ENCODE assay signal across 6 cellular contexts in genomic region chr22:37626144-37626543, GRCh38. TPM values are rescaled to one million over a fixed set of nuclear protein-coding genes. Genes with fewer than 3 reads are reported as not detected.
A peak's percentile ranks its signal among the peaks of the same experiment; 100 is the strongest.
DNase-seq lines count a peak whose midpoint lies in the region; ATAC-seq and TF ChIP-seq lines count a peak whose summit lies in the region.

No MANE protein-coding gene starts in this region.

- TF ChIP-seq POLR2A in spleen (IDR thresholded peaks at IDR 0.05), result no peak
- no peak for TF ChIP-seq POLR2A in adrenal gland (IDR thresholded peaks at IDR 0.05)

- H3K27me3 ChIP-seq in spleen (replicated peaks in 1 of 7) (no peaks in the 10 kb centered on the region), adrenal gland (no peaks in the 10 kb centered on the region)

- H3K4me3 ChIP-seq in fibroblast of villous mesenchyme (ENCODE audit: low read depth, low read length) (no peak overlapping the region), spleen (no peak overlapping the region), adrenal gland (no peak overlapping the region)

- H3K27ac ChIP-seq in spleen (peak overlapping the region; percentile 23 to 96 (median 83)), adrenal gland (peak overlapping the region in 2 of 5 donors; percentile 34 to 69)

- TF ChIP-seq CTCF in fibroblast of villous mesenchyme (IDR thresholded peaks at IDR 0.05; ENCODE audit: insufficient read depth, low read depth, low read length), result no peak
- TF ChIP-seq CTCF in spleen (IDR thresholded peaks at IDR 0.05 in 8 of 11, conservative IDR thresholded peaks at IDR 0.05 in 3 of 11), result no peak
- TF ChIP-seq CTCF in adrenal gland (IDR thresholded peaks at IDR 0.05), result no peak

- DNase-seq in RPMI7951 (ENCODE audit: low read depth) (peak; percentile 78), fibroblast of villous mesenchyme (ENCODE audit: low read depth) (peak; percentile 54), spleen (peak; percentile 76), NCI-H146 (lab: John Stamatoyannopoulos, UW) (no peak), adrenal gland (no peak)

- intact Hi-C loops in spleen (cut with DNase I; ENCODE audit: low total_unique reads), result no loop called here
- intact Hi-C loops in adrenal gland (cut with DNase I), result no loop called here

- H3K9me3 ChIP-seq in spleen (no peaks in the 10 kb centered on the region), adrenal gland (replicated peaks in 1 of 3) (no peaks in the 10 kb centered on the region)

- H3K36me3 ChIP-seq in spleen (peaks cover 0 to 87% (median 30%) of the 10 kb centered on the region in 6 donors), adrenal gland (replicated peaks in 1 of 2) (peaks cover 0 to 30% of the 10 kb centered on the region in 2 donors)

- ATAC-seq in GM18909 (IDR thresholded peaks at IDR 0.05; ENCODE audit: poor library complexity, unreplicated experiment), result no peak

- H3K4me1 ChIP-seq in spleen (peaks cover 36 to 72% (median 56%) of the 10 kb centered on the region in 6 donors), adrenal gland (replicated peaks in 1 of 2) (peaks cover 0 to 19% of the 10 kb centered on the region in 2 donors)

- WGBS in spleen, 5 donors, result 58 to 87% (median 86%) methylated on average over 10 to 11 of the region's 11 CpGs
- 60 to 80% (median 74%) methylated on average over 3 to 11 of the region's 11 CpGs for WGBS in adrenal gland, 4 donors

RNA-seq across cellular contexts. Expression of gene SH3BP1, which starts 13.3 kb away (rescaled TPM):
- 11.3 and 19.9 TPM in 2 replicates for total RNA-seq in RPMI7951 (2014; rRNA removed; shearing (Covaris generic))
- total RNA-seq in fibroblast of villous mesenchyme (9.0 and 11.2 TPM in 2 replicates), spleen (10 to 100 TPM; 38.0 to 78.9 (median 61.2) TPM), adrenal gland (10 to 100 TPM in 5 of 8 donors, 1 to 10 TPM in 3; 8.1 to 18.7 (median 10.6) TPM)
- polyA plus RNA-seq in spleen (10 to 100 TPM; 17.7 to 51.7 (median 35.2) TPM), adrenal gland (10 to 100 TPM in 1 of 3 donors, 1 to 10 TPM in 2; 2.4 to 27.3 (median 9.8) TPM)

RNA-seq across cellular contexts. Expression of gene GGA1, which starts 17.5 kb away (rescaled TPM):
- 29.7 and 31.3 TPM in 2 replicates for total RNA-seq in RPMI7951 (2014; rRNA removed; shearing (Covaris generic))
- total RNA-seq in fibroblast of villous mesenchyme (33.2 and 39.0 TPM in 2 replicates), spleen (100 to 1,000 TPM in 1 of 7 donors, 10 to 100 TPM in 6; 67.6 to 115 (median 82.6) TPM), adrenal gland (10 to 100 TPM; 30.6 to 93.3 (median 65.6) TPM)
- polyA plus RNA-seq in spleen (100 to 1,000 TPM in 2 of 3 donors, 10 to 100 TPM in 1; 43.4 to 134 (median 121) TPM), adrenal gland (100 to 1,000 TPM in 2 of 3 donors, 10 to 100 TPM in 1; 42.4 to 160 (median 107) TPM)

RNA-seq across cellular contexts. Expression of gene PDXP, which starts 32.4 kb away (rescaled TPM):
- 14.5 and 16.6 TPM in 2 replicates for total RNA-seq in RPMI7951 (2014; rRNA removed; shearing (Covaris generic))
- 9.0 and 9.9 TPM in 2 replicates for total RNA-seq in fibroblast of villous mesenchyme
- 10 to 100 TPM in 5 of 7 donors, 1 to 10 TPM in 2; 9.3 to 17.8 (median 11.2) TPM for total RNA-seq in spleen
- polyA plus RNA-seq in spleen, result 10 to 100 TPM; 14.7 to 26.6 (median 15.4) TPM
- 10 to 100 TPM; 16.2 to 49.7 (median 20.9) TPM for total RNA-seq in adrenal gland
- 10 to 100 TPM in 2 of 3 donors, 1 to 10 TPM in 1; 10.0 to 41.9 (median 13.4) TPM for polyA plus RNA-seq in adrenal gland

RNA-seq across cellular contexts. Expression of gene LGALS2, which starts 46.3 kb away (rescaled TPM):
- total RNA-seq in RPMI7951 (2014; rRNA removed; shearing (Covaris generic)), result not detected in 2 replicates
- not detected in 2 replicates for total RNA-seq in fibroblast of villous mesenchyme
- total RNA-seq in spleen, result 10 to 100 TPM in 5 of 7 donors, 1 to 10 TPM in 1, not detected in 1; 3.9 to 22.8 (median 12.8) TPM
- polyA plus RNA-seq in spleen, result 10 to 100 TPM; 21.1 to 41.8 (median 25.5) TPM
- total RNA-seq in adrenal gland, result under 1 TPM in 1 of 8 donors, not detected in 7; 0.42 TPM
- 1 to 10 TPM in 1 of 3 donors, under 1 TPM in 2; 0.42 to 1.4 (median 0.47) TPM for polyA plus RNA-seq in adrenal gland

RNA-seq across cellular contexts. Expression of gene LGALS1, which starts 49.3 kb away (rescaled TPM):
- 7,179 and 7,611 TPM in 2 replicates for total RNA-seq in RPMI7951 (2014; rRNA removed; shearing (Covaris generic))
- total RNA-seq in fibroblast of villous mesenchyme (3,707 and 5,728 TPM in 2 replicates), spleen (100 to 1,000 TPM; 158 to 544 (median 389) TPM), adrenal gland (1,000 to 10,000 TPM in 3 of 8 donors, 100 to 1,000 TPM in 5; 623 to 2,904 (median 918) TPM)
- polyA plus RNA-seq in spleen (100 to 1,000 TPM; 371 to 519 (median 445) TPM), adrenal gland (1,000 to 10,000 TPM in 2 of 3 donors, 100 to 1,000 TPM in 1; 588 to 4,628 (median 4,577) TPM)

Comparison
In these comparisons a context has a peak if more than half of its experiments do, and no peak if none do; other contexts are left out.
1. DNase-seq: peak in RPMI7951 (single experiment), fibroblast of villous mesenchyme (single experiment) and spleen (single experiment); none in NCI-H146 (single experiment) and adrenal gland (0 of 7).